Comparison of ENCODE assay signal across 15 cellular contexts in the genomic region with DNA sequence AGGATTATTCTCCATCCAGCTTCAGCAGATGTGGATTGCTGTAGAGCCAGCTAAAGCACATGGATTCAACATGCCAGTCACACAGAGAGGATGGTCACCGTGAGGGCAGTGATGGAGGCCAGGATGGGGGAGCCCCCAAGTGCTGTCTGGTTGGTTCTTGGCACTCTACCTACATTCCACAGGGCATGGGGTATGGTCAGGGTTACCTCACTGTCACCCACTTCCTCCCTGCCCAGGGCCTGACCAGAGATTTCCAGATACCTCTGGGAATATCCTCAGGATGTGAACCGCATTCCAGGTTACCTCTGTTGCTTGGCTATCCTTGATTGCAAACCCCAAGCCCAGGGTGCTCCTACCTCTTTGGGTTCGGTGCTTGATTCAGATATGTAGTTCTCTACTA.
"Had no signal": no experiment of that assay in that cellular context is flagged by ENCODE, and none has a peak within 500 bp of the region (broad histone marks: within the 10 kb centered on the region; RNA-seq: fewer than 3 reads in every experiment).

No MANE protein-coding gene starts in this region.

- DNase-seq: activated CD4-positive, alpha-beta T cell treated with anti-CD3 and anti-CD28 coated beads for 36 hours; activated CD8-positive, alpha-beta T cell treated with anti-CD3 and anti-CD28 coated beads for 36 hours; activated effector memory CD4-positive, alpha-beta T cell treated with Interleukin-2 at 50 U/mL for 16 hours; activated naive CD4-positive, alpha-beta T cell treated with anti-CD3 and anti-CD28 coated beads, Interleukin-2, amount 50 U/mL, for 16 hours; activated T-cell treated with anti-CD3 and anti-CD28 coated beads, Interleukin-2, amount 50 U/mL, for 4 hours; cortex of kidney; effector CD4-positive, alpha-beta T cell; esophagus squamous epithelium; hippocampal formation; kidney glomerular epithelial cell; psoas muscle; right lobe of liver; T-helper 17 cell; upper lobe of left lung; WERI-Rb-1 had no signal

- ATAC-seq: activated CD4-positive, alpha-beta T cell treated with anti-CD3 and anti-CD28 coated beads for 36 hours; activated CD8-positive, alpha-beta T cell treated with anti-CD3 and anti-CD28 coated beads for 36 hours; activated T-cell treated with anti-CD3 and anti-CD28 coated beads, Interleukin-2, amount 50 U/mL, for 4 hours; psoas muscle; T-helper 17 cell had no signal
